23 cellular contexts compared by ENCODE assay signal in genomic region chrX:4978613-4979012, GRCh38.
"Had no signal": no experiment of that assay in that cellular context is flagged by ENCODE, and none has a peak within 500 bp of the region (broad histone marks: within the 10 kb centered on the region; RNA-seq: fewer than 3 reads in every experiment).

No MANE protein-coding gene starts in this region.

- DNase-seq: KBM-7, MV-4-11, NCI-H1092, NCI-H1105 treated with DMSO at 0.1 percent for 48 hours, NCI-H1417 treated with DMSO at 0.1 percent for 48 hours, NCI-H146, NCI-H1694 treated with DMSO at 0.1 percent for 48 hours, NCI-H1930, NCI-H2081, NCI-H2107, NCI-H226, NCI-H446, NCI-H510A, NCI-H524 treated with DMSO at 0.1 percent for 48 hours, NCI-H69, NCI-H774, PC-9, Peyer's patch, SHP77 treated with DMSO at 0.1 percent for 48 hours, SJCRH30, T-helper 1 cell had no signal

- H3K9me3 ChIP-seq: Peyer's patch, SJCRH30 had no signal

- H3K4me1 ChIP-seq: Peyer's patch, SJCRH30 had no signal

- H3K4me3 ChIP-seq: PC-9, Peyer's patch, SJCRH30 had no signal

- H2AFZ ChIP-seq: PC-9 had no signal

- H3K27me3 ChIP-seq: Peyer's patch, SJCRH30 had no signal

- H3K27ac ChIP-seq: PC-9, Peyer's patch, SJCRH30 had no signal

- H3K36me3 ChIP-seq: Peyer's patch, SJCRH30 had no signal

- H3K4me2 ChIP-seq: PC-9 had no signal

- ATAC-seq: Right ventricle myocardium inferior, SK-N-SH treated with all-trans-retinoic acid at 6 μM for 48 hours had no signal
